In the genomic region with DNA sequence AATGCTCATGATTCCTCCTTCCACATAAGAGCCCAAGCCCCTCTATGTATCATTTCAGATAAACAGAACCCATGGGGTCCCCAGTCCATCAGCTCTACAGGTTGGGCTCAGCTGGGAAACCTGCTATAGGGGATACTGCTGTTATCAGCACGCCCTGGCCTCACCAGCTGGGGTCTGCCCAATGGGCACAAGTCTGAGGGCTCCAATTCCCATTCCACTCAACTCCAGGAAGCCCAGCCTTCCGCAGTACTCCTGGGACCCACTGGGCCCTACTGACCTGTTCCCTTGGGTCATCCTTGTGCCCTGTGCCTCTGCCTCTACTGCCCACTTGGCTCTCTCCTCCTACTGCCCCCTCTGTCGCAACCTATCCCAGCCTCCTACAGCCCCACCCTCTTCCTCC, we compare ENCODE assay signal across 29 cellular contexts. TPM values are rescaled to one million over a fixed set of nuclear protein-coding genes. Genes with fewer than 3 reads are reported as not detected.
"Had no signal": no experiment of that assay in that cellular context is flagged by ENCODE, and none has a peak within 500 bp of the region (broad histone marks: within the 10 kb centered on the region; RNA-seq: fewer than 3 reads in every experiment).

No MANE protein-coding gene starts in this region.

- H3K4me3 ChIP-seq: colonic mucosa, gastrocnemius medialis, thoracic aorta had no signal

- H3K36me3 Mint-ChIP-seq: activated CD8-positive, alpha-beta memory T cell treated with anti-CD3 and anti-CD28 coated beads, Interleukin-2, amount 10 ng/mL, durations not matched to agents 7 days and 5 days; activated naive CD4-positive, alpha-beta T cell treated with anti-CD3 and anti-CD28 coated beads, Interleukin-2, amount 50 U/mL, for 72 hours; mesothelial cell of epicardium; naive B cell had no signal

- H3K4me1 ChIP-seq: colonic mucosa, gastrocnemius medialis had no signal

- H3K27me3 Mint-ChIP-seq: activated CD8-positive, alpha-beta memory T cell treated with anti-CD3 and anti-CD28 coated beads, Interleukin-2, amount 10 ng/mL, durations not matched to agents 7 days and 5 days had no signal

- H3K9me3 ChIP-seq: colonic mucosa, gastrocnemius medialis, thoracic aorta had no signal

- H3K36me3 ChIP-seq: colonic mucosa, gastrocnemius medialis, thoracic aorta had no signal

- H3K4me3 Mint-ChIP-seq: activated B cell treated with CpG ODN at 0.5 μM for 24 hours; activated CD8-positive, alpha-beta memory T cell treated with anti-CD3 and anti-CD28 coated beads, Interleukin-2, amount 10 ng/mL, durations not matched to agents 7 days and 5 days; activated CD8-positive, alpha-beta T cell treated with anti-CD3 and anti-CD28 coated beads for 36 hours; activated T-helper 1 cell treated with anti-CD3 and anti-CD28 coated beads, Interleukin-12 subunit alpha, Interleukin-12 subunit beta, Interleukin-2, Interleukin-4 antibody, amounts not matched to agents 30 ng/mL and 10 ng/mL and 1 ng/mL, durations not matched to agents 14 hours and 24 hours and 36 hours; central memory CD8-positive, alpha-beta T cell; mesothelial cell of epicardium; naive B cell; neural crest cell; stimulated activated naive CD8-positive, alpha-beta T cell treated with anti-CD3 and anti-CD28 coated beads, Interleukin-15, Interleukin-2, amounts not matched to agents 100 ng/mL and 50 ng/mL, for 24 hours; T-helper 2 cell treated with Interferon-gamma antibody and Interleukin-4, amounts not matched to agents 5 μg/mL and 100 μg/mL, for 36 hours had no signal

- H3K4me1 Mint-ChIP-seq: central memory CD8-positive, alpha-beta T cell had no signal

- H3K9me3 Mint-ChIP-seq: activated B cell treated with CpG ODN at 0.5 μM for 24 hours; activated CD8-positive, alpha-beta T cell treated with anti-CD3 and anti-CD28 coated beads for 36 hours; activated naive CD4-positive, alpha-beta T cell treated with anti-CD3 and anti-CD28 coated beads, Interleukin-2, amount 50 U/mL, for 72 hours; activated T-helper 1 cell treated with anti-CD3 and anti-CD28 coated beads, Interleukin-12 subunit alpha, Interleukin-12 subunit beta, Interleukin-2, Interleukin-4 antibody, amounts not matched to agents 30 ng/mL and 10 ng/mL and 1 ng/mL, durations not matched to agents 14 hours and 24 hours and 36 hours; central memory CD8-positive, alpha-beta T cell; mesothelial cell of epicardium; naive B cell; neural crest cell; stimulated activated naive CD8-positive, alpha-beta T cell treated with anti-CD3 and anti-CD28 coated beads, Interleukin-15, Interleukin-2, amounts not matched to agents 100 ng/mL and 50 ng/mL, for 24 hours; T-helper 2 cell treated with Interferon-gamma antibody and Interleukin-4, amounts not matched to agents 5 μg/mL and 100 μg/mL, for 36 hours had no signal

- H3K27me3 ChIP-seq: colonic mucosa had no signal

- H3K27ac Mint-ChIP-seq: activated B cell treated with CpG ODN at 0.5 μM for 24 hours; activated CD8-positive, alpha-beta memory T cell treated with anti-CD3 and anti-CD28 coated beads, Interleukin-2, amount 10 ng/mL, durations not matched to agents 7 days and 5 days; activated CD8-positive, alpha-beta T cell treated with anti-CD3 and anti-CD28 coated beads for 36 hours; mesothelial cell of epicardium; naive B cell; T-helper 2 cell treated with Interferon-gamma antibody and Interleukin-4, amounts not matched to agents 5 μg/mL and 100 μg/mL, for 36 hours had no signal

- H3K27ac ChIP-seq: colonic mucosa, epithelial cell of prostate, gastrocnemius medialis, thoracic aorta had no signal

- DNase-seq: activated B cell treated with CpG ODN at 0.5 μM for 24 hours; activated CD4-positive, alpha-beta T cell treated with anti-CD3 and anti-CD28 coated beads, Interleukin-2, amount 50 U/mL, for 1 hour; activated CD8-positive, alpha-beta memory T cell treated with anti-CD3 and anti-CD28 coated beads, Interleukin-2, amount 10 ng/mL, durations not matched to agents 7 days and 5 days; activated CD8-positive, alpha-beta T cell treated with anti-CD3 and anti-CD28 coated beads for 36 hours; activated naive CD4-positive, alpha-beta T cell; activated T-cell treated with anti-CD3 and anti-CD28 coated beads for 4 hours; colonic mucosa; effector CD8-positive, alpha-beta T cell; gastrocnemius medialis; glutamatergic neuron; left cardiac atrium; left ventricle myocardium superior; naive B cell; right cardiac atrium; stimulated activated CD4-positive, alpha-beta T cell treated with anti-CD3 and anti-CD28 coated beads, Interleukin-2, amount 100 ng/mL, for 48 hours; T-helper 1 cell; trophoblast cell had no signal

RNA-seq across cellular contexts. Expression of a gene that starts 55.5 kb away (rescaled TPM):
- total RNA-seq: activated B cell treated with CpG ODN at 0.5 μM for 24 hours; activated CD8-positive, alpha-beta T cell treated with anti-CD3 and anti-CD28 coated beads for 36 hours; dermis microvascular lymphatic vessel endothelial cell; gastrocnemius medialis; left ventricle myocardium superior; lung microvascular endothelial cell; right cardiac atrium; subcutaneous adipose tissue had no signal
